ENCODE assay signal across 9 cellular contexts in genomic region chr1:247407180-247407616, GRCh38. TPM values are rescaled to one million over a fixed set of nuclear protein-coding genes. Genes with fewer than 3 reads are reported as not detected.
A peak's percentile ranks its signal among the peaks of the same experiment; 100 is the strongest.
DNase-seq lines count a peak whose midpoint lies in the region; ATAC-seq and TF ChIP-seq lines count a peak whose summit lies in the region.
"Had no signal": no experiment of that assay in that cellular context is flagged by ENCODE, and none has a peak within 500 bp of the region (broad histone marks: within the 10 kb centered on the region; RNA-seq: fewer than 3 reads in every experiment).

No MANE protein-coding gene starts in this region.

- peak overlapping the region; percentile 42 for H2AK5ac ChIP-seq in trophoblast cell (ENCODE audit: low read length)

- H4K91ac ChIP-seq in trophoblast cell (ENCODE audit: low read depth, low read length): no peak overlapping the region

- no peaks in the 10 kb centered on the region for H3K36me3 Mint-ChIP-seq in activated T-helper 2 cell treated with anti-CD3 and anti-CD28 coated beads, Interferon-gamma antibody, Interleukin-2, Interleukin-4, amounts not matched to agents 10 μg/mL and 5 μg/mL and 100 μg/mL, durations not matched to agents 14 hours and 24 hours and 36 hours (ENCODE audit: low read depth)

- DNase-seq in GM13977 (ENCODE audit: low spot score) (peak; percentile 65), NOMO-1 treated with dmso at 0.1 percent for 144 hours (lab: John Stamatoyannopoulos, UW; ENCODE audit: unreplicated experiment) (peak; percentile 56), trophoblast cell (peak; percentile 28 to 32), T1000 (lab: John Stamatoyannopoulos, UW) (no peak), SW480 (ENCODE audit: low spot score) (no peak), WERI-Rb-1 (no peak)
- peak; percentile 53 for DNase-seq in activated T-helper 2 cell treated with anti-CD3 and anti-CD28 coated beads, Interferon-gamma antibody, Interleukin-2, Interleukin-4, amounts not matched to agents 10 μg/mL and 5 μg/mL and 100 μg/mL, durations not matched to agents 14 hours and 24 hours and 36 hours (ENCODE audit: low spot score)

- no peak overlapping the region for H3K23ac ChIP-seq in trophoblast cell (ENCODE audit: low read length)

- TF ChIP-seq CTCF in GM13977 (IDR thresholded peaks at IDR 0.05; ENCODE audit: extremely low read depth, insufficient read depth, missing control alignments) (no peak), WERI-Rb-1 (IDR thresholded peaks at IDR 0.05; ENCODE audit: low read depth, low read length) (no peak)

- no peaks in the 10 kb centered on the region for H3K79me1 ChIP-seq in trophoblast cell (ENCODE audit: low read length)

- H2BK120ac ChIP-seq in trophoblast cell (ENCODE audit: insufficient read depth, low read length, poor library complexity): no peak overlapping the region

- H3K9me3 ChIP-seq in trophoblast cell (ENCODE audit: insufficient read depth, low read depth, low read length) (peaks cover 5% of the 10 kb centered on the region), WERI-Rb-1 (ENCODE audit: severe bottlenecking) (no peaks in the 10 kb centered on the region)

- no peaks in the 10 kb centered on the region for H3K4me1 ChIP-seq in trophoblast cell (ENCODE audit: control insufficient read depth in 1 of 2, insufficient read depth in 2 of 2, low read length in 2 of 2)

- no peak overlapping the region for H3K14ac ChIP-seq in trophoblast cell (ENCODE audit: low read length)

- intact Hi-C loops in activated T-helper 2 cell treated with anti-CD3 and anti-CD28 coated beads, Interferon-gamma antibody, Interleukin-2, Interleukin-4, amounts not matched to agents 10 μg/mL and 5 μg/mL and 100 μg/mL, durations not matched to agents 14 hours and 24 hours and 36 hours (cut with micrococcal nuclease): loop anchor here (5.0 to 10.0 kb wide), 2 partner anchors 75 to 192 kb away; partner anchors contain the start of gene ZNF496

- peak overlapping the region; percentile 28 for H3K4me3 Mint-ChIP-seq in activated T-helper 2 cell treated with anti-CD3 and anti-CD28 coated beads, Interferon-gamma antibody, Interleukin-2, Interleukin-4, amounts not matched to agents 10 μg/mL and 5 μg/mL and 100 μg/mL, durations not matched to agents 14 hours and 24 hours and 36 hours (ENCODE audit: low read depth)

- no peak overlapping the region for H3K9ac ChIP-seq in trophoblast cell (ENCODE audit: low read length)

- H3K79me2 ChIP-seq in trophoblast cell (ENCODE audit: control insufficient read depth, insufficient read depth, low read length, poor library complexity): no peaks in the 10 kb centered on the region

- H3K4ac ChIP-seq in trophoblast cell (ENCODE audit: low read depth, low read length): no peak overlapping the region

- H3K36me3 ChIP-seq in trophoblast cell (ENCODE audit: control insufficient read depth in 1 of 2, insufficient read depth in 2 of 2, low read length in 2 of 2): no peaks in the 10 kb centered on the region
- H3K36me3 ChIP-seq in WERI-Rb-1: no peaks in the 10 kb centered on the region
- H3K36me3 ChIP-seq: cardiac muscle cell had no signal

- H3K4me1 Mint-ChIP-seq in activated T-helper 2 cell treated with anti-CD3 and anti-CD28 coated beads, Interferon-gamma antibody, Interleukin-2, Interleukin-4, amounts not matched to agents 10 μg/mL and 5 μg/mL and 100 μg/mL, durations not matched to agents 14 hours and 24 hours and 36 hours (ENCODE audit: low read depth): peaks cover 36% of the 10 kb centered on the region

- H3K4me3 ChIP-seq in trophoblast cell (ENCODE audit: low read depth, low read length) (no peak overlapping the region), WERI-Rb-1 (ENCODE audit: low read depth, low read length) (no peak overlapping the region)
- H3K4me3 ChIP-seq: cardiac muscle cell had no signal

- no peaks in the 10 kb centered on the region for H3K9me3 Mint-ChIP-seq in activated T-helper 2 cell treated with anti-CD3 and anti-CD28 coated beads, Interferon-gamma antibody, Interleukin-2, Interleukin-4, amounts not matched to agents 10 μg/mL and 5 μg/mL and 100 μg/mL, durations not matched to agents 14 hours and 24 hours and 36 hours

- no peak overlapping the region for H3K4me2 ChIP-seq in trophoblast cell (ENCODE audit: low read length)

- H4K12ac ChIP-seq in trophoblast cell (ENCODE audit: low read depth, low read length): no peak overlapping the region

- ATAC-seq in HG02610 (IDR thresholded peaks at IDR 0.05; ENCODE audit: unreplicated experiment): peak; percentile 72

- H2BK5ac ChIP-seq in trophoblast cell (ENCODE audit: low read depth, low read length, poor library complexity): no peak overlapping the region

- H3K27me3 ChIP-seq in trophoblast cell (ENCODE audit: insufficient read depth, low read length) (no peaks in the 10 kb centered on the region), WERI-Rb-1 (ENCODE audit: insufficient read depth, low read depth, severe bottlenecking) (peaks cover 57% of the 10 kb centered on the region)
- H3K27me3 ChIP-seq: cardiac muscle cell had no signal

- H3K27ac ChIP-seq in trophoblast cell (ENCODE audit: low read depth, low read length) (no peak overlapping the region), WERI-Rb-1 (no peak overlapping the region)
- H3K27ac ChIP-seq: cardiac muscle cell had no signal

- no peak overlapping the region for H2AFZ ChIP-seq in trophoblast cell (ENCODE audit: insufficient read depth, low read length, poor library complexity)

- in situ Hi-C loops in GM13977 (cut with MboI; ENCODE audit: low pct_unique_long_range_greater_than_20kb, low sequenced_read_pairs, unreplicated experiment): no loop called here

- H3K27ac Mint-ChIP-seq in activated T-helper 2 cell treated with anti-CD3 and anti-CD28 coated beads, Interferon-gamma antibody, Interleukin-2, Interleukin-4, amounts not matched to agents 10 μg/mL and 5 μg/mL and 100 μg/mL, durations not matched to agents 14 hours and 24 hours and 36 hours: peak overlapping the region; percentile 16

- no CpG with 5 or more reads among the region's 10 CpGs for WGBS in trophoblast cell (ENCODE audit: extremely low coverage, insufficient coverage, insufficient read length)

- no peak overlapping the region for H4K8ac ChIP-seq in trophoblast cell (ENCODE audit: low read depth, low read length)

- peaks cover 35% of the 10 kb centered on the region for H3K27me3 Mint-ChIP-seq in activated T-helper 2 cell treated with anti-CD3 and anti-CD28 coated beads, Interferon-gamma antibody, Interleukin-2, Interleukin-4, amounts not matched to agents 10 μg/mL and 5 μg/mL and 100 μg/mL, durations not matched to agents 14 hours and 24 hours and 36 hours (ENCODE audit: low read depth)

- no peak overlapping the region for H3K18ac ChIP-seq in trophoblast cell (ENCODE audit: low read length)

- H2BK12ac ChIP-seq in trophoblast cell (ENCODE audit: low read length): no peak overlapping the region

RNA-seq across cellular contexts. Expression of gene NLRP3, which starts 8.8 kb away (rescaled TPM):
- 0.09 and 0.30 TPM in 2 replicates for total RNA-seq in activated T-helper 2 cell treated with anti-CD3 and anti-CD28 coated beads, Interferon-gamma antibody, Interleukin-2, Interleukin-4, amounts not matched to agents 10 μg/mL and 5 μg/mL and 100 μg/mL, durations not matched to agents 14 hours and 24 hours and 36 hours
- polyA plus RNA-seq in trophoblast cell (2013): 0.59 and 1.2 TPM in 2 replicates
- polyA plus RNA-seq: cardiac muscle cell had no signal

RNA-seq across cellular contexts. Expression of gene OR2B11, which starts 50.7 kb away (rescaled TPM):
- total RNA-seq in activated T-helper 2 cell treated with anti-CD3 and anti-CD28 coated beads, Interferon-gamma antibody, Interleukin-2, Interleukin-4, amounts not matched to agents 10 μg/mL and 5 μg/mL and 100 μg/mL, durations not matched to agents 14 hours and 24 hours and 36 hours: not detected in 2 replicates
- polyA plus RNA-seq in trophoblast cell (2013): 0.03 and 0.04 TPM in 2 replicates
- total RNA-seq: cardiac muscle cell had no signal
- polyA plus RNA-seq: cardiac muscle cell had no signal

Comparison
In these comparisons a context has a peak if more than half of its experiments do, and no peak if none do; other contexts are left out.
1. DNase-seq: peak in GM13977 (single experiment), NOMO-1 treated with dmso at 0.1 percent for 144 hours (single experiment), activated T-helper 2 cell treated with anti-CD3 and anti-CD28 coated beads, Interferon-gamma antibody, Interleukin-2, Interleukin-4, amounts not matched to agents 10 μg/mL and 5 μg/mL and 100 μg/mL, durations not matched to agents 14 hours and 24 hours and 36 hours (single experiment) and trophoblast cell (2 of 2); none in T1000 (single experiment), SW480 (single experiment) and WERI-Rb-1 (single experiment).